13 cellular contexts compared by ENCODE assay signal in genomic region chr6:14912226-14912625, GRCh38.
"Had no signal": no experiment of that assay in that cellular context is flagged by ENCODE, and none has a peak within 500 bp of the region (broad histone marks: within the 10 kb centered on the region; RNA-seq: fewer than 3 reads in every experiment).

No MANE protein-coding gene starts in this region.

- H3K9me3 ChIP-seq: thoracic aorta had no signal

- H3K27me3 Mint-ChIP-seq: activated CD4-positive, alpha-beta T cell treated with anti-CD3 and anti-CD28 coated beads, Interleukin-2, amount 10 ng/mL, durations not matched to agents 24 days and 14 days; activated naive CD4-positive, alpha-beta T cell treated with anti-CD3 and anti-CD28 coated beads, Interleukin-2, amount 50 U/mL, for 24 hours; natural killer cell treated with Interleukin-12 subunit alpha and Interleukin-12 subunit beta and Interleukin-15 and Interleukin-18, amount 100 ng/mL, for 72 hours; stimulated activated naive CD8-positive, alpha-beta T cell treated with anti-CD3 and anti-CD28 coated beads, Interleukin-15, amount 100 ng/mL, for 72 hours had no signal

- H3K36me3 ChIP-seq: brain microvascular endothelial cell, thoracic aorta had no signal

- DNase-seq: activated CD4-positive, alpha-beta T cell treated with anti-CD3 and anti-CD28 coated beads, Interleukin-2, amount 10 ng/mL, durations not matched to agents 24 days and 14 days; activated T-cell treated with anti-CD3 and anti-CD28 coated beads, Interleukin-2, amount 50 U/mL, for 1 hour; amygdala; brain microvascular endothelial cell; dermis blood vessel endothelial cell; glutamatergic neuron; left colon; mammary epithelial cell; stimulated activated CD4-positive, alpha-beta T cell treated with anti-CD3 and anti-CD28 coated beads, Interleukin-4, amount 100 ng/mL, for 24 hours; stimulated activated naive CD8-positive, alpha-beta T cell treated with anti-CD3 and anti-CD28 coated beads, Interleukin-15, amount 100 ng/mL, for 72 hours had no signal

- H3K27me3 ChIP-seq: brain microvascular endothelial cell had no signal

- H3K27ac Mint-ChIP-seq: activated CD4-positive, alpha-beta T cell treated with anti-CD3 and anti-CD28 coated beads, Interleukin-2, amount 10 ng/mL, durations not matched to agents 24 days and 14 days; activated naive CD4-positive, alpha-beta T cell treated with anti-CD3 and anti-CD28 coated beads, Interleukin-2, amount 50 U/mL, for 24 hours had no signal

- H3K4me3 ChIP-seq: thoracic aorta had no signal

- ATAC-seq: left colon; natural killer cell treated with Interleukin-12 subunit alpha and Interleukin-12 subunit beta and Interleukin-15 and Interleukin-18, amount 100 ng/mL, for 72 hours; stimulated activated naive CD8-positive, alpha-beta T cell treated with anti-CD3 and anti-CD28 coated beads, Interleukin-15, amount 100 ng/mL, for 72 hours had no signal

- H3K4me3 Mint-ChIP-seq: activated CD4-positive, alpha-beta T cell treated with anti-CD3 and anti-CD28 coated beads, Interleukin-2, amount 10 ng/mL, durations not matched to agents 24 days and 14 days; activated naive CD4-positive, alpha-beta T cell treated with anti-CD3 and anti-CD28 coated beads, Interleukin-2, amount 50 U/mL, for 24 hours; natural killer cell treated with Interleukin-12 subunit alpha and Interleukin-12 subunit beta and Interleukin-15 and Interleukin-18, amount 100 ng/mL, for 72 hours; stimulated activated naive CD8-positive, alpha-beta T cell treated with anti-CD3 and anti-CD28 coated beads, Interleukin-15, amount 100 ng/mL, for 72 hours had no signal

- H3K9me3 Mint-ChIP-seq: activated naive CD4-positive, alpha-beta T cell treated with anti-CD3 and anti-CD28 coated beads, Interleukin-2, amount 50 U/mL, for 24 hours; stimulated activated naive CD8-positive, alpha-beta T cell treated with anti-CD3 and anti-CD28 coated beads, Interleukin-15, amount 100 ng/mL, for 72 hours had no signal

- H3K27ac ChIP-seq: brain microvascular endothelial cell, thoracic aorta had no signal
